14 cellular contexts compared by ENCODE assay signal in genomic region chr5:172093965-172094364, GRCh38.
"Had no signal": no experiment of that assay in that cellular context is flagged by ENCODE, and none has a peak within 500 bp of the region (broad histone marks: within the 10 kb centered on the region; RNA-seq: fewer than 3 reads in every experiment).

No MANE protein-coding gene starts in this region.

- DNase-seq: activated B cell treated with CpG ODN at 0.5 μM for 24 hours; activated CD4-positive, alpha-beta T cell treated with anti-CD3 and anti-CD28 coated beads, Interleukin-2, amount 10 ng/mL, durations not matched to agents 24 days and 14 days; activated T-cell treated with anti-CD3 and anti-CD28 coated beads for 4 hours; body of pancreas; erythroblast; islet precursor cell; spleen; stimulated activated CD4-positive, alpha-beta T cell treated with anti-CD3 and anti-CD28 coated beads, Interleukin-2, amount 100 ng/mL, for 24 hours; stimulated activated naive CD4-positive, alpha-beta T cell treated with Interleukin-2 at 50 U/mL for 16 hours had no signal

- H3K27me3 ChIP-seq: adrenal gland, body of pancreas, neural progenitor cell, spleen, suprapubic skin had no signal

- H3K9me3 ChIP-seq: adrenal gland, body of pancreas, spleen, suprapubic skin had no signal

- H3K36me3 ChIP-seq: neural progenitor cell had no signal

- ATAC-seq: body of pancreas had no signal

- H3K27ac ChIP-seq: body of pancreas, neural progenitor cell, parathyroid adenoma, SK-N-MC, suprapubic skin had no signal

- H3K4me3 ChIP-seq: adrenal gland, body of pancreas, neural progenitor cell, SK-N-MC, spleen, suprapubic skin had no signal

- H3K4me1 ChIP-seq: adrenal gland, body of pancreas, neural progenitor cell, parathyroid adenoma, suprapubic skin had no signal
